In the genomic region with DNA sequence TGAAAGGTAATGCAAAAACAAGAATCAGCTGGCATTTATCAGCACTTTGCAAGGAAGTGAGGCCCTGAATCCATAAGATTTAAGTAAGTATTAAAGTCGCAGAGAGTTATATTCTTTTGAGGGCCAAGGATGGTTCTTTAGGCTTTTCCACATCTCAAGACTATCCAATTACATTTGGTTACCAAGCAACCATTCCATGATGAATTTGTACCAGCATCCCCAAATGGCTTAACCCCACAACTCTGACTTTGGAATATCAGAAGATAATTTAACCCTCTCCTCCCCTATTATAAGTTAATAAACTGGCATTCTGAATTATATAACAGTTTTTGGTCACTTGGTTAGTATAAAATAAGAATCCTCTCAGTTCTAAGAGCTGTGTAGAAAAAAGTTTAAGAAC, we compare ENCODE assay signal across 17 cellular contexts. TPM values are rescaled to one million over a fixed set of nuclear protein-coding genes. Genes with fewer than 3 reads are reported as not detected.
DNase-seq lines count a peak whose midpoint lies in the region; TF ChIP-seq lines count a peak whose summit lies in the region.
"Had no signal": no experiment of that assay in that cellular context is flagged by ENCODE, and none has a peak within 500 bp of the region (broad histone marks: within the 10 kb centered on the region; RNA-seq: fewer than 3 reads in every experiment).

No MANE protein-coding gene starts in this region.

- no peak for DNase-seq in activated CD4-positive, alpha-beta T cell treated with anti-CD3 and anti-CD28 coated beads, Interleukin-2, amount 10 ng/mL, durations not matched to agents 24 days and 14 days
- DNase-seq in activated CD4-positive, alpha-beta T cell treated with anti-CD3 and anti-CD28 coated beads for 4 hours: no peak
- DNase-seq in progenitor cell of endocrine pancreas (ENCODE audit: low spot score, unreplicated experiment) (no peak), NCI-H526 (lab: John Stamatoyannopoulos, UW) (no peak), A172 (ENCODE audit: low spot score) (no peak), kidney tubule cell (ENCODE audit: low spot score) (no peak)
- DNase-seq: activated CD8-positive, alpha-beta memory T cell treated with anti-CD3 and anti-CD28 coated beads for 24 hours; activated gamma-delta T cell; Caco-2; GDM1; naive B cell; NCI-H1436 treated with DMSO at 0.1 percent for 48 hours; stimulated activated CD4-positive, alpha-beta T cell treated with anti-CD3 and anti-CD28 coated beads, Interleukin-15, amount 100 ng/mL, for 24 hours; stomach had no signal

- H3K27ac Mint-ChIP-seq in activated CD4-positive, alpha-beta T cell treated with anti-CD3 and anti-CD28 coated beads, Interleukin-2, amount 10 ng/mL, durations not matched to agents 24 days and 14 days: no peak overlapping the region
- H3K27ac Mint-ChIP-seq in brain (peak overlapping the region in 4 of 5 experiments; percentile 70 to 97 (median 78)), progenitor cell of endocrine pancreas (no peak overlapping the region)

- peak overlapping the region; percentile 96; the same call in 1 of the 2 replicates for H3K4me2 ChIP-seq in KMS-11

- no peak overlapping the region for H3K4me3 ChIP-seq in KMS-11 (IDR thresholded peaks at IDR 0.05; ENCODE audit: insufficient read depth, low read depth, low read length)
- H3K4me3 ChIP-seq: gastroesophageal sphincter had no signal

- intact Hi-C loops in activated CD4-positive, alpha-beta T cell treated with anti-CD3 and anti-CD28 coated beads, Interleukin-2, amount 10 ng/mL, durations not matched to agents 24 days and 14 days (cut with micrococcal nuclease): no loop called here

- no peak overlapping the region for H3K9ac ChIP-seq in KMS-11

- no peaks in the 10 kb centered on the region for H3K27me3 ChIP-seq in KMS-11 (ENCODE audit: insufficient read depth, low read depth)
- H3K27me3 ChIP-seq: gastroesophageal sphincter, stomach had no signal

- peaks cover 30% of the 10 kb centered on the region for H3K4me1 Mint-ChIP-seq in activated CD4-positive, alpha-beta T cell treated with anti-CD3 and anti-CD28 coated beads, Interleukin-2, amount 10 ng/mL, durations not matched to agents 24 days and 14 days
- H3K4me1 Mint-ChIP-seq in brain (peaks cover 35% of the 10 kb centered on the region), progenitor cell of endocrine pancreas (ENCODE audit: low read depth) (peaks cover 30% of the 10 kb centered on the region)

- peaks cover 20% of the 10 kb centered on the region for H3K4me1 ChIP-seq in KMS-11 (ENCODE audit: low read depth, poor library complexity, severe bottlenecking)
- H3K4me1 ChIP-seq: Caco-2 had no signal

- no peaks in the 10 kb centered on the region for H3K27me3 Mint-ChIP-seq in activated CD4-positive, alpha-beta T cell treated with anti-CD3 and anti-CD28 coated beads, Interleukin-2, amount 10 ng/mL, durations not matched to agents 24 days and 14 days
- H3K27me3 Mint-ChIP-seq in brain (peaks cover 12% of the 10 kb centered on the region), progenitor cell of endocrine pancreas (no peaks in the 10 kb centered on the region)
- H3K27me3 Mint-ChIP-seq: naive B cell had no signal

- H3K36me3 Mint-ChIP-seq in activated CD4-positive, alpha-beta T cell treated with anti-CD3 and anti-CD28 coated beads, Interleukin-2, amount 10 ng/mL, durations not matched to agents 24 days and 14 days (ENCODE audit: low read depth): peaks cover 29% of the 10 kb centered on the region
- peaks cover 40% of the 10 kb centered on the region for H3K36me3 Mint-ChIP-seq in brain
- H3K36me3 Mint-ChIP-seq in progenitor cell of endocrine pancreas (ENCODE audit: insufficient read depth): peaks cover 14% of the 10 kb centered on the region
- H3K36me3 Mint-ChIP-seq: naive B cell had no signal

- H3K4me3 Mint-ChIP-seq in activated CD4-positive, alpha-beta T cell treated with anti-CD3 and anti-CD28 coated beads, Interleukin-2, amount 10 ng/mL, durations not matched to agents 24 days and 14 days: peak overlapping the region; percentile 39
- H3K4me3 Mint-ChIP-seq in brain (peak overlapping the region; percentile 94 to 97 (median 96)), progenitor cell of endocrine pancreas (ENCODE audit: low read depth) (peak overlapping the region; percentile 89)

- H2AFZ ChIP-seq in KMS-11 (ENCODE audit: low read depth): no peak overlapping the region

- no peaks in the 10 kb centered on the region for H4K20me1 ChIP-seq in KMS-11 (ENCODE audit: insufficient read depth)

- H3K27ac ChIP-seq in KMS-11: no peak overlapping the region
- H3K27ac ChIP-seq: gastroesophageal sphincter, stomach had no signal

- no peaks in the 10 kb centered on the region for H3K36me3 ChIP-seq in KMS-11 (ENCODE audit: insufficient read depth)

- H3K9me3 Mint-ChIP-seq in activated CD4-positive, alpha-beta T cell treated with anti-CD3 and anti-CD28 coated beads, Interleukin-2, amount 10 ng/mL, durations not matched to agents 24 days and 14 days: no peaks in the 10 kb centered on the region
- H3K9me3 Mint-ChIP-seq in brain (no peaks in the 10 kb centered on the region), progenitor cell of endocrine pancreas (ENCODE audit: low read depth) (no peaks in the 10 kb centered on the region)
- H3K9me3 Mint-ChIP-seq: naive B cell had no signal

- TF ChIP-seq CTCF in KMS-11 (conservative IDR thresholded peaks at IDR 0.05; ENCODE audit: low read depth, low read length) (no peak), brain (conservative IDR thresholded peaks at IDR 0.05) (no peak), progenitor cell of endocrine pancreas (IDR thresholded peaks at IDR 0.05; ENCODE audit: unreplicated experiment) (no peak)

- peaks cover 19% of the 10 kb centered on the region; the same call in 1 of the 2 replicates for H3K79me2 ChIP-seq in KMS-11 (ENCODE audit: insufficient read depth, low read depth)

RNA-seq across cellular contexts. Expression of gene PHTF1, which starts 2.8 kb away (rescaled TPM):
- 15.6 and 19.2 TPM in 2 replicates for total RNA-seq in activated CD4-positive, alpha-beta T cell treated with anti-CD3 and anti-CD28 coated beads, Interleukin-2, amount 10 ng/mL, durations not matched to agents 24 days and 14 days
- polyA plus RNA-seq in brain (ENCODE audit: insufficient read depth, low read depth, low replicate concordance): 9.5 TPM
- total RNA-seq in progenitor cell of endocrine pancreas: 51.3 and 51.9 TPM in 2 replicates
- total RNA-seq in A172 (2014; rRNA removed; shearing (Covaris generic)): 33.6 and 48.0 TPM in 2 replicates

RNA-seq across cellular contexts. Expression of gene RSBN1, which starts 55.8 kb away (rescaled TPM):
- total RNA-seq in activated CD4-positive, alpha-beta T cell treated with anti-CD3 and anti-CD28 coated beads, Interleukin-2, amount 10 ng/mL, durations not matched to agents 24 days and 14 days: 20.9 and 21.5 TPM in 2 replicates
- 10.2 TPM for polyA plus RNA-seq in brain (ENCODE audit: insufficient read depth, low read depth, low replicate concordance)
- 25.9 and 29.1 TPM in 2 replicates for total RNA-seq in progenitor cell of endocrine pancreas
- total RNA-seq in A172 (2014; rRNA removed; shearing (Covaris generic)): 7.9 and 9.7 TPM in 2 replicates

Comparison
In these comparisons a context has a peak if more than half of its experiments do, and no peak if none do; other contexts are left out.
1. H3K27ac Mint-ChIP-seq: peak in brain (4 of 5); none in activated CD4-positive, alpha-beta T cell treated with anti-CD3 and anti-CD28 coated beads, Interleukin-2, amount 10 ng/mL, durations not matched to agents 24 days and 14 days (single experiment) and progenitor cell of endocrine pancreas (single experiment).
2. H3K4me3 Mint-ChIP-seq: peak in every context shown above with its lines; median percentile 96 in brain; 89 in progenitor cell of endocrine pancreas; 39 in activated CD4-positive, alpha-beta T cell treated with anti-CD3 and anti-CD28 coated beads, Interleukin-2, amount 10 ng/mL, durations not matched to agents 24 days and 14 days.